In the genomic region with DNA sequence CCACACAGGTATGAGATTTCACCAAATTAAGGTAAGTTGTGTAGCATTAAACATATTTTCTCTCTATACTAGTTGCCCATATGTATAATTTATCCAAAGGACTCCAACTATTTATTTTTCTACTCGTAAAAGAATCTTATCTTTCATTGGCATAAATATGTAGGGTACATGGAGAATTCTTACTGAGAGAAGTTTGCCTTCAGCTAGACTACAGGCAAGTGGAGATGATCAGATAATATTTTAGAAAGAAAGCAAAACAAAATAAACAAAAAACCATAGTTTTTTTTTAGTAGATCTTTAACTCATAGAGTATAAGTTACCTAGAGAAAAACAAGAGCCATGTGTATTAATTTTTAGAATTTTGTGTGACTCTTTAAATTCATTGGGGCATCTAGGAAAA, we compare ENCODE assay signal across 28 cellular contexts.
A peak's percentile ranks its signal among the peaks of the same experiment; 100 is the strongest.
DNase-seq lines count a peak whose midpoint lies in the region; FAIRE-seq and TF ChIP-seq lines count a peak whose summit lies in the region.
"Had no signal": no experiment of that assay in that cellular context is flagged by ENCODE, and none has a peak within 500 bp of the region (broad histone marks: within the 10 kb centered on the region; RNA-seq: fewer than 3 reads in every experiment).

No MANE protein-coding gene starts in this region.

- TF ChIP-seq CTCF in LNCaP clone FGC (IDR thresholded peaks at IDR 0.05; ENCODE audit: control insufficient read depth, extremely low read depth, insufficient read depth): no peak

- H3K4me3 ChIP-seq in LNCaP clone FGC (ENCODE audit: low read depth, low read length): no peak overlapping the region
- H3K4me3 ChIP-seq: A549; BLaER1; BLaER1 treated with 17β-estradiol and CSF1 and Interleukin-3, amounts not matched to agents 10 nM and 100 nM had no signal

- peak; percentile 48 for FAIRE-seq in A204.1 (lab: Jason Lieb, UNC)
- FAIRE-seq: A549, D721Med had no signal

- DNase-seq in LNCaP clone FGC (ENCODE audit: low read depth): peak; percentile 1
- no peak for DNase-seq in activated CD4-positive, alpha-beta T cell treated with anti-CD3 and anti-CD28 coated beads for 4 hours
- no peak for DNase-seq in NCI-H1417 (lab: John Stamatoyannopoulos, UW)
- DNase-seq: 8988T; ACHN; AML-193; BE2C; C1 segment of cervical spinal cord; Caco-2; Calu3; CD4-positive, alpha-beta memory T cell; CD4-positive, alpha-beta T cell; CD4-positive, CD25-positive, alpha-beta regulatory T cell; CD8-positive, alpha-beta memory T cell; CD8-positive, alpha-beta T cell; COR-L47; DMS 273 treated with DMSO at 0.1 percent for 48 hours; DMS153; DMS53; DMS79; DMS79 treated with DMSO at 0.1 percent for 48 hours; DND-41; EL had no signal
